ENCODE assay signal across 14 cellular contexts in genomic region chr10:13991353-13991752, GRCh38.
DNase-seq lines count a peak whose midpoint lies in the region; ATAC-seq, FAIRE-seq and TF ChIP-seq lines count a peak whose summit lies in the region.
"Had no signal": no experiment of that assay in that cellular context is flagged by ENCODE, and none has a peak within 500 bp of the region (broad histone marks: within the 10 kb centered on the region; RNA-seq: fewer than 3 reads in every experiment).

No MANE protein-coding gene starts in this region.

- no peak overlapping the region for H4K8ac ChIP-seq in mesendoderm (ENCODE audit: low read depth, low read length)

- peak overlapping the region; percentile 49 for H3K27ac ChIP-seq in suprapubic skin
- no peak overlapping the region for H3K27ac ChIP-seq in mesendoderm (ENCODE audit: low read depth, low read length)

- no peaks in the 10 kb centered on the region for H3K9me3 ChIP-seq in suprapubic skin

- no peak for ATAC-seq in memory B cell (ENCODE audit: low read depth)
- ATAC-seq: stimulated activated naive CD8-positive, alpha-beta T cell treated with anti-CD3 and anti-CD28 coated beads, Interleukin-15, Interleukin-2, amounts not matched to agents 100 U/mL and 50 U/mL, for 24 hours had no signal

- H2AK5ac ChIP-seq in mesendoderm (ENCODE audit: low read length): no peak overlapping the region

- no peak for TF ChIP-seq POLR2A in suprapubic skin (IDR thresholded peaks at IDR 0.05)

- H2BK120ac ChIP-seq in mesendoderm (ENCODE audit: low read depth, low read length): no peak overlapping the region

- no peak overlapping the region for H3K23ac ChIP-seq in mesendoderm (ENCODE audit: low read length)

- H3K79me2 ChIP-seq in mesendoderm (ENCODE audit: control insufficient read depth, insufficient read depth, low read length): no peaks in the 10 kb centered on the region

- no peak overlapping the region for H2BK15ac ChIP-seq in mesendoderm (replicated peaks; ENCODE audit: low read depth)

- no peak overlapping the region for H4K5ac ChIP-seq in mesendoderm (ENCODE audit: low read length)

- no peak overlapping the region for H3K4me2 ChIP-seq in mesendoderm (ENCODE audit: low read length)

- H3K56ac ChIP-seq in mesendoderm (ENCODE audit: low read length): no peak overlapping the region

- DNase-seq in NCI-H146 (lab: John Stamatoyannopoulos, UW) (peak; percentile 29), dermis blood vessel endothelial cell (peak; percentile 52), memory B cell (ENCODE audit: low spot score in 2 of 2) (no peak), suprapubic skin (ENCODE audit: low spot score in 2 of 2) (no peak), D721Med (ENCODE audit: insufficient read length, low spot score) (no peak), NCI-H1436 treated with DMSO at 0.1 percent for 48 hours (lab: John Stamatoyannopoulos, UW) (no peak), mesendoderm (no peak), midbrain (lab: John Stamatoyannopoulos, UW) (no peak)
- DNase-seq: activated CD8-positive, alpha-beta memory T cell treated with anti-CD3 and anti-CD28 coated beads for 24 hours; activated naive CD4-positive, alpha-beta T cell treated with anti-CD3 and anti-CD28 coated beads, Interleukin-2, amount 50 U/mL, for 16 hours; cortex of kidney; NCI-H1048; stimulated activated naive CD8-positive, alpha-beta T cell treated with anti-CD3 and anti-CD28 coated beads, Interleukin-15, Interleukin-2, amounts not matched to agents 100 U/mL and 50 U/mL, for 24 hours had no signal

- 47% methylated on average over 5 of the region's 5 CpGs for WGBS in suprapubic skin
- no CpG with 5 or more reads among the region's 5 CpGs for WGBS in mesendoderm (ENCODE audit: extremely low coverage, insufficient coverage, low lambda C conversion rate)

- TF ChIP-seq EP300 in suprapubic skin (IDR thresholded peaks at IDR 0.05): no peak

- H3K27me3 ChIP-seq in suprapubic skin (no peaks in the 10 kb centered on the region), mesendoderm (ENCODE audit: insufficient read depth, low read length, poor library complexity) (no peaks in the 10 kb centered on the region)

- peak overlapping the region; percentile 47 for H3K27ac Mint-ChIP-seq in memory B cell

- H3K18ac ChIP-seq in mesendoderm (ENCODE audit: low read length): no peak overlapping the region

- no peak overlapping the region for H2BK5ac ChIP-seq in mesendoderm (ENCODE audit: low read length)

- no peaks in the 10 kb centered on the region for H3K36me3 ChIP-seq in suprapubic skin
- no peaks in the 10 kb centered on the region for H3K36me3 ChIP-seq in mesendoderm (ENCODE audit: control insufficient read depth, insufficient read depth, low read length)

- FAIRE-seq in D721Med (lab: Jason Lieb, UNC): no peak
- FAIRE-seq: H54 had no signal

- H3K4me3 ChIP-seq in suprapubic skin (peak overlapping the region; percentile 19), mesendoderm (ENCODE audit: low read length) (no peak overlapping the region)

- no peaks in the 10 kb centered on the region for H3K36me3 Mint-ChIP-seq in memory B cell

- TF ChIP-seq CTCF in suprapubic skin (IDR thresholded peaks at IDR 0.05) (no peak), D721Med (IDR thresholded peaks at IDR 0.05; ENCODE audit: insufficient read depth, missing control alignments) (no peak)

- no peak overlapping the region for H3K4ac ChIP-seq in mesendoderm (ENCODE audit: low read depth, low read length)

- no peaks in the 10 kb centered on the region for H3K9me3 Mint-ChIP-seq in memory B cell

- H3K4me3 Mint-ChIP-seq in memory B cell: no peak overlapping the region

- H3K79me1 ChIP-seq in mesendoderm (ENCODE audit: low read length): no peaks in the 10 kb centered on the region

- no peaks in the 10 kb centered on the region for H3K27me3 Mint-ChIP-seq in memory B cell

- no peak overlapping the region for H3K9ac ChIP-seq in mesendoderm (ENCODE audit: low read length)

- peaks cover 25% of the 10 kb centered on the region for H3K4me1 Mint-ChIP-seq in memory B cell

- H3K4me1 ChIP-seq in suprapubic skin (peaks cover 36% of the 10 kb centered on the region), mesendoderm (ENCODE audit: control insufficient read depth, low read depth, low read length) (no peaks in the 10 kb centered on the region)

Comparison
In these comparisons a context has a peak if more than half of its experiments do, and no peak if none do; other contexts are left out.
1. DNase-seq: peak in NCI-H146 (single experiment) and dermis blood vessel endothelial cell (single experiment); none in memory B cell (0 of 2), suprapubic skin (0 of 2), D721Med (single experiment), NCI-H1436 treated with DMSO at 0.1 percent for 48 hours (single experiment), mesendoderm (single experiment) and midbrain (single experiment).